Comparison of ENCODE assay signal across 8 cellular contexts in the genomic region with DNA sequence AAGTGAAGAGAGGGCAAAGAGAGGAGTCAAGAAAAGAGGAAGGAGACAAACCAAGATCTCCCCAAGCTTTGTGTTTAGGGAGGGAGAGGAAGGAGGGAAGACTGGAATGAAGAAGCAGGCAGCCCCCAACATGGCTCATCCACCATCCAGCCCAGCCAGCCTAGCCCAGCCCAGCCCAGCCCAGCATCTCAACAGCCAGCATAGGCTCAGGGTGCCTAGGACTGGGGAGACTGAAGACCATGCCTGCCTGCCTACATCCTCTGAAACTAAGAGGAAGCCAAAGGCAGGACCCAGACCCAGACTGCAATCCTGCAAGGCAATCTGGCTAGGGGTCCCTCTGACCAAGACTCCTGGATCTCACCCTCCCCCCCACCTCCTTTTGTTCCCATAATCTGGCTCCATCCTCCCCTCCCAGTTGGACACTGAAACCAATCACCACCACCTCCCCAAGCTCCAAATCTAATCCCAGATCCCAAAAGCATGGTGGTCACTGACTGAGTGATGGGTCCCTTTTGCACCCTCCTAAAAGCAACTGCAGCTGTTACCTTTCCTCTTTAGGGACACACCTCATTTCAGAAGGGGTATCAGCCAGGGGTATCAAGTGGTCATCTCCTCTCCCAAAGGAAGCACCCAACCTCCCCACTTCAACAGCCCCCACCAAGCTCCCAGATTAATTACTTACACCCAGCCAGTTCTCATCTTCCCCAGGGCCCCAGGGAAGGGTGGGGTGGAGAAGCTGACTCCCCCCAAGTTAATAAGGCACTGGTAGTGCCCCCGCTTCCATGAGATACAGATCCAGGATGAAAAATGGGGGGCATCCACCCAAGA. TPM values are rescaled to one million over a fixed set of nuclear protein-coding genes. Genes with fewer than 3 reads are reported as not detected.
DNase-seq lines count a peak whose midpoint lies in the region; ATAC-seq, FAIRE-seq and TF ChIP-seq lines count a peak whose summit lies in the region.

No MANE protein-coding gene starts in this region.

- TF ChIP-seq POLR2A in heart left ventricle (IDR thresholded peaks at IDR 0.05) (no peak), K562 (conservative IDR thresholded peaks at IDR 0.05) (no peak), vagina (IDR thresholded peaks at IDR 0.05) (no peak)

- no peak overlapping the region for H3K4ac ChIP-seq in mesenchymal stem cell (ENCODE audit: low read depth in 1 of 2, low read length in 2 of 2)

- WGBS in heart left ventricle, 4 donors, result 12 to 16% (median 14%) methylated on average over 1 of the region's 1 CpG
- WGBS in K562 (ENCODE audit: insufficient coverage, low coverage, missing lambda C conversion rate), result 25% methylated on average over 1 of the region's 1 CpG
- WGBS in mesenchymal stem cell, result 21% methylated on average over 1 of the region's 1 CpG

- H3K4me1 ChIP-seq in heart left ventricle (peaks cover 0 to 68% (median 48%) of the 10 kb centered on the region in 12 donors), K562 (replicated peaks in 1 of 2; ENCODE audit: control insufficient read depth in 2 of 2, insufficient read depth in 2 of 2, low read length in 2 of 2) (peaks cover 10 to 39% of the 10 kb centered on the region in 2 experiments; a peak in 4 of 5 replicates), mesenchymal stem cell (ENCODE audit: control insufficient read depth, insufficient read depth, low read depth, low read length) (peaks cover 12% of the 10 kb centered on the region), vagina (peaks cover 65% of the 10 kb centered on the region)

- H3K9me3 ChIP-seq in heart left ventricle (no peaks in the 10 kb centered on the region), K562 (replicated peaks; ENCODE audit: control insufficient read depth, insufficient read depth, low read depth, low read length) (no peaks in the 10 kb centered on the region), mesenchymal stem cell (ENCODE audit: control insufficient read depth, low read length) (no peaks in the 10 kb centered on the region), vagina (no peaks in the 10 kb centered on the region)

- TF ChIP-seq RAD21 in K562 (CRISPR knock-in tag; conservative IDR thresholded peaks at IDR 0.05 in 1 of 2, IDR thresholded peaks at IDR 0.05 in 1 of 2), result no peak

- no peak for FAIRE-seq in K562 (lab: Jason Lieb, UNC)

- intact Hi-C loops in heart left ventricle (cut with DNase I), result loop anchor here in 1 of 10 donors (10.0 kb wide), 1 partner anchor 47 kb away; the partner anchor contains the start of gene G6PC3
- intact Hi-C loops in left cardiac atrium (cut with DNase I), result loop anchor here in 1 of 2 donors (5.0 kb wide), 1 partner anchor 60 kb away; no protein-coding TSS in a partner anchor
- intact Hi-C loops in K562 (cut with micrococcal nuclease), result no loop called here
- intact Hi-C loops in vagina (cut with DNase I), result loop anchor here (5.0 kb wide), 1 partner anchor 55 kb away; the partner anchor contains the start of gene LSM12

- peaks cover 19% of the 10 kb centered on the region; the same call in 1 of the 2 replicates for H4K20me1 ChIP-seq in K562 (replicated peaks; ENCODE audit: control insufficient read depth, insufficient read depth, low read length)

- peak overlapping the region in 11 of 12 donors; percentile 87 to 99 (median 94) for H3K27ac ChIP-seq in heart left ventricle
- no peak overlapping the region for H3K27ac ChIP-seq in K562 (ENCODE audit: extremely low read depth, low read depth, low read length)
- H3K27ac ChIP-seq in mesenchymal stem cell (ENCODE audit: low read length, poor library complexity, severe bottlenecking), result no peak overlapping the region
- H3K27ac ChIP-seq in vagina, result peak overlapping the region; percentile 99

- H3K4me2 ChIP-seq in K562 (ENCODE audit: insufficient read depth, low read length) (peak overlapping the region; percentile 87), mesenchymal stem cell (ENCODE audit: low read length, poor library complexity, severe bottlenecking) (no peak overlapping the region)

- H3K9ac ChIP-seq in K562 (ENCODE audit: insufficient read depth in 1 of 2, low read depth in 2 of 2, low read length in 2 of 2) (peak overlapping the region; percentile 94 to 95; a peak in 2 of 4 replicates), mesenchymal stem cell (ENCODE audit: low read length) (peak overlapping the region; percentile 95)

- H3K4me3 ChIP-seq in heart left ventricle (peak overlapping the region; percentile 86 to 100 (median 99)), K562 (peak overlapping the region; percentile 93), mesenchymal stem cell (ENCODE audit: insufficient read depth in 1 of 2, low read depth in 1 of 2, low read length in 2 of 2) (peak overlapping the region in 1 of 2 experiments; percentile 97), vagina (peak overlapping the region; percentile 84 to 96)

- H3K23ac ChIP-seq in mesenchymal stem cell (ENCODE audit: low read length in 2 of 2), result no peak overlapping the region

- H3K27me3 ChIP-seq in heart left ventricle (no peaks in the 10 kb centered on the region), K562 (ENCODE audit: control insufficient read depth in 2 of 2, insufficient read depth in 2 of 2, low read length in 2 of 2) (no peaks in the 10 kb centered on the region; a peak in 1 of 5 replicates), mesenchymal stem cell (ENCODE audit: control insufficient read depth in 1 of 2, insufficient read depth in 1 of 2, low read length in 2 of 2) (peaks cover 0 to 6% of the 10 kb centered on the region in 2 experiments), vagina (no peaks in the 10 kb centered on the region)

- H2AK5ac ChIP-seq in mesenchymal stem cell (ENCODE audit: low read length, severe bottlenecking), result no peak overlapping the region

- H4K8ac ChIP-seq in mesenchymal stem cell (ENCODE audit: low read length), result no peak overlapping the region

- H3K79me1 ChIP-seq in mesenchymal stem cell (replicated peaks; ENCODE audit: low read length, poor library complexity, severe bottlenecking), result peaks cover 18% of the 10 kb centered on the region

- H3K14ac ChIP-seq in mesenchymal stem cell (ENCODE audit: low read length in 2 of 2), result no peak overlapping the region

- H4K91ac ChIP-seq in mesenchymal stem cell (ENCODE audit: low read length), result no peak overlapping the region

- DNase-seq in heart left ventricle (no peak), left cardiac atrium (no peak), K562 (ENCODE audit: extremely low read depth in 1 of 4, low spot score in 3 of 4) (no peak), mesenchymal stem cell (no peak), vagina (ENCODE audit: extremely low spot score in 2 of 2) (peak in 1 of 2 donors; percentile 85), pons (ENCODE audit: low spot score) (no peak), NCI-H226 (no peak)

- TF ChIP-seq EP300 in K562 (IDR thresholded peaks at IDR 0.05; ENCODE audit: low read length), result no peak

- POLR2A ChIA-PET in K562 (lab: Yijun Ruan, JAX), result interaction anchor here (0.6 to 4.5 kb wide), 11 partner anchors 9 to 285 kb away, joined by 3 to 49 read pairs (median 4); no protein-coding TSS in a partner anchor

- no peak overlapping the region for H3K18ac ChIP-seq in mesenchymal stem cell (ENCODE audit: low read depth in 1 of 2, low read length in 2 of 2)

- no peaks in the 10 kb centered on the region for H3K9me1 ChIP-seq in K562 (ENCODE audit: control insufficient read depth, insufficient read depth, low read length)

- peaks cover 12% of the 10 kb centered on the region for H3K79me2 ChIP-seq in K562 (ENCODE audit: control insufficient read depth, insufficient read depth, low read length)

- TSS peak; percentile 56 for BruUV-seq in K562 (replicated peaks; lab: Mats Ljungman, UMichigan)

- H3K36me3 ChIP-seq in heart left ventricle, result peaks cover 0 to 4% (median under 1%) of the 10 kb centered on the region in 9 donors
- no peaks in the 10 kb centered on the region; the same call in 2 of the 3 replicates for H3K36me3 ChIP-seq in K562 (ENCODE audit: control insufficient read depth, insufficient read depth, low read length)
- peaks cover 2 to 4% of the 10 kb centered on the region in 2 experiments for H3K36me3 ChIP-seq in mesenchymal stem cell (ENCODE audit: control insufficient read depth in 1 of 2, insufficient read depth in 2 of 2, low read depth in 1 of 2, low read length in 2 of 2)
- H3K36me3 ChIP-seq in vagina, result no peaks in the 10 kb centered on the region

- H2BK15ac ChIP-seq in mesenchymal stem cell (ENCODE audit: low read depth, poor library complexity, severe bottlenecking), result no peak overlapping the region

- peak overlapping the region in 1 of 2 experiments; percentile 0 for H2BK12ac ChIP-seq in mesenchymal stem cell (ENCODE audit: low read length in 2 of 2)

- no peak for TF ChIP-seq CTCF in heart left ventricle (IDR thresholded peaks at IDR 0.05)
- no peak for TF ChIP-seq CTCF in K562 (IDR thresholded peaks at IDR 0.05 in 2 of 3, conservative IDR thresholded peaks at IDR 0.05 in 1 of 3; ENCODE audit: insufficient read depth in 2 of 3, low read depth in 1 of 3, low read length in 3 of 3)
- TF ChIP-seq CTCF in vagina (IDR thresholded peaks at IDR 0.05), result no peak

- H2BK120ac ChIP-seq in mesenchymal stem cell (ENCODE audit: low read depth, low read length), result no peak overlapping the region

- no peak for ATAC-seq in heart left ventricle
- ATAC-seq in left cardiac atrium, result no peak
- no peak for ATAC-seq in K562
- ATAC-seq in HG02852 (IDR thresholded peaks at IDR 0.05; ENCODE audit: unreplicated experiment), result no peak

- no peak overlapping the region for H2AFZ ChIP-seq in K562 (ENCODE audit: low read depth, low read length)
- H2AFZ ChIP-seq in mesenchymal stem cell (ENCODE audit: low read depth, low read length), result no peak overlapping the region

- CTCF ChIA-PET in K562 (lab: Yijun Ruan, JAX; ENCODE audit: low intra/inter-chr PET ratio), result no interaction called here

- in situ Hi-C loops in K562 (cut with MboI), result no loop called here

- H2BK5ac ChIP-seq in mesenchymal stem cell (ENCODE audit: low read depth, low read length, poor library complexity, severe bottlenecking), result no peak overlapping the region

RNA-seq across cellular contexts. Expression of gene HDAC5, which starts 1.2 kb away (rescaled TPM):
- total RNA-seq in heart left ventricle, result 100 to 1,000 TPM in 2 of 9 donors, 10 to 100 TPM in 7; 54.6 to 283 (median 70.1) TPM
- 10 to 100 TPM; 64.2 to 91.0 TPM for polyA plus RNA-seq in heart left ventricle
- total RNA-seq in left cardiac atrium, result 10 to 100 TPM; 39.2 to 57.9 TPM
- 27.5 and 79.4 TPM in 2 replicates for total RNA-seq in K562 (2011; cell fraction: chromatin; rRNA removed; ENCODE audit: low replicate concordance)
- total RNA-seq in K562 (2011; cell fraction: nucleolus; rRNA removed), result 54.3 and 56.9 TPM in 2 replicates
- total RNA-seq in K562 (2011; cell fraction: nucleoplasm; rRNA removed), result 39.6 and 46.3 TPM in 2 replicates
- 26.2 and 29.6 TPM in 2 replicates for total RNA-seq in K562 (2014; rRNA removed)
- total RNA-seq in K562 (2014; rRNA removed; fragmentation: Illumina TruSeq; extraction: Trizol), result 4.7 and 6.5 TPM in 2 replicates
- 8.0 and 8.7 TPM in 2 replicates for total RNA-seq in K562 (2015; rRNA removed; fragmentation: Illumina TruSeq; extraction: Trizol)
- 23.1 and 25.1 TPM in 2 replicates for total RNA-seq in K562 (2021)
- polyA plus RNA-seq in K562 (2011; rRNA removed), result 24.0 and 36.0 TPM in 2 replicates
- polyA plus RNA-seq in K562 (2011; cell fraction: cytosol; rRNA removed), result 31.1 and 42.9 TPM in 2 replicates
- 34.0 and 43.6 TPM in 2 replicates for polyA plus RNA-seq in K562 (2011; cell fraction: nucleus; rRNA removed)
- 18.3 and 32.1 TPM in 2 replicates for polyA plus RNA-seq in K562 (2012)
- polyA plus RNA-seq in K562 (2014; fragmentation: Illumina TruSeq; extraction: Trizol), result 16.4 and 20.5 TPM in 2 replicates
- under 1 TPM; 0.45 to 0.73 TPM for polyA plus RNA-seq in K562 (2014; fragmentation: Nextera tagmentation; extraction: Ambion mirVana)
- polyA plus RNA-seq in K562 (2014; rRNA removed), result 18.6 and 20.2 TPM in 2 replicates
- 17.7 and 29.2 TPM in 2 replicates for polyA minus RNA-seq in K562 (2011; rRNA and poly(A)+ RNA removed)
- polyA minus RNA-seq in K562 (2011; cell fraction: cytosol; rRNA and poly(A)+ RNA removed), result 26.6 and 29.1 TPM in 2 replicates
- 16.2 and 17.5 TPM in 2 replicates for polyA minus RNA-seq in K562 (2011; cell fraction: nucleus; rRNA and poly(A)+ RNA removed)
- 36.0 TPM for polyA plus RNA-seq in mesenchymal stem cell (2013, experiment 1 of 2)
- 34.6 TPM for polyA plus RNA-seq in mesenchymal stem cell (2013, experiment 2 of 2)
- 86.9 TPM for total RNA-seq in vagina

RNA-seq across cellular contexts. Expression of gene HROB, which starts 19.5 kb away (rescaled TPM):
- total RNA-seq in heart left ventricle (1 to 10 TPM in 4 of 9 donors, under 1 TPM in 5; 0.47 to 5.8 (median 0.84) TPM), left cardiac atrium (1 to 10 TPM; 1.1 to 1.3 TPM), K562 (2014; rRNA removed) (10.4 and 15.0 TPM in 2 replicates), K562 (2014; rRNA removed; fragmentation: Illumina TruSeq; extraction: Trizol) (7.1 and 9.3 TPM in 2 replicates), K562 (2015; rRNA removed; fragmentation: Illumina TruSeq; extraction: Trizol) (9.6 and 9.8 TPM in 2 replicates), K562 (2021) (17.5 and 20.1 TPM in 2 replicates), vagina (2.0 TPM)
- polyA plus RNA-seq in heart left ventricle (under 1 TPM; 0.34 to 0.42 TPM), K562 (2011; rRNA removed) (11.9 and 25.9 TPM in 2 replicates), K562 (2014; fragmentation: Illumina TruSeq; extraction: Trizol) (18.9 and 19.5 TPM in 2 replicates), K562 (2014; fragmentation: Nextera tagmentation; extraction: Ambion mirVana) (1 to 10 TPM; 6.6 to 6.7 TPM), K562 (2014; rRNA removed) (10.6 and 13.5 TPM in 2 replicates)
- 57.8 and 130 TPM in 2 replicates for total RNA-seq in K562 (2011; cell fraction: chromatin; rRNA removed; ENCODE audit: low replicate concordance)
- total RNA-seq in K562 (2011; cell fraction: nucleolus; rRNA removed), result 60.3 and 68.5 TPM in 2 replicates
- 45.9 and 50.4 TPM in 2 replicates for total RNA-seq in K562 (2011; cell fraction: nucleoplasm; rRNA removed)
- 22.0 and 24.6 TPM in 2 replicates for polyA plus RNA-seq in K562 (2011; cell fraction: cytosol; rRNA removed)
- polyA plus RNA-seq in K562 (2011; cell fraction: nucleus; rRNA removed), result 34.5 and 44.9 TPM in 2 replicates
- polyA plus RNA-seq in K562 (2012), result 11.8 and 18.1 TPM in 2 replicates
- polyA minus RNA-seq in K562 (2011; rRNA and poly(A)+ RNA removed), result 21.5 and 22.0 TPM in 2 replicates
- 15.9 and 16.5 TPM in 2 replicates for polyA minus RNA-seq in K562 (2011; cell fraction: cytosol; rRNA and poly(A)+ RNA removed)
- polyA minus RNA-seq in K562 (2011; cell fraction: nucleus; rRNA and poly(A)+ RNA removed), result 10.0 and 13.3 TPM in 2 replicates
- 1.6 TPM for polyA plus RNA-seq in mesenchymal stem cell (2013, experiment 1 of 2)
- polyA plus RNA-seq in mesenchymal stem cell (2013, experiment 2 of 2), result 1.6 TPM

RNA-seq across cellular contexts. Expression of gene ASB16, which starts 48.3 kb away (rescaled TPM):
- total RNA-seq in heart left ventricle, result 10 to 100 TPM in 7 of 9 donors, 1 to 10 TPM in 2; 7.7 to 71.1 (median 13.8) TPM
- 1 to 10 TPM; 1.5 to 5.1 TPM for polyA plus RNA-seq in heart left ventricle
- total RNA-seq in left cardiac atrium, result 1 to 10 TPM; 4.9 to 8.7 TPM
- 0.44 TPM in 1 of 2 replicates, not detected in the other for total RNA-seq in K562 (2011; cell fraction: chromatin; rRNA removed; ENCODE audit: low replicate concordance)
- 0.33 and 0.39 TPM in 2 replicates for total RNA-seq in K562 (2011; cell fraction: nucleolus; rRNA removed)
- total RNA-seq in K562 (2011; cell fraction: nucleoplasm; rRNA removed), result 0.31 TPM in 1 of 2 replicates, not detected in the other
- not detected in 2 replicates for total RNA-seq in K562 (2014; rRNA removed)
- not detected in 2 replicates for total RNA-seq in K562 (2014; rRNA removed; fragmentation: Illumina TruSeq; extraction: Trizol)
- not detected in 2 replicates for total RNA-seq in K562 (2015; rRNA removed; fragmentation: Illumina TruSeq; extraction: Trizol)
- not detected in 2 replicates for total RNA-seq in K562 (2021)
- polyA plus RNA-seq in K562 (2011; rRNA removed), result 0.07 and 0.14 TPM in 2 replicates
- polyA plus RNA-seq in K562 (2011; cell fraction: cytosol; rRNA removed), result 0.03 and 0.04 TPM in 2 replicates
- polyA plus RNA-seq in K562 (2011; cell fraction: nucleus; rRNA removed), result 0.07 and 0.24 TPM in 2 replicates
- polyA plus RNA-seq in K562 (2012), result 1.0 and 1.8 TPM in 2 replicates
- polyA plus RNA-seq in K562 (2014; fragmentation: Illumina TruSeq; extraction: Trizol), result not detected in 2 replicates
- polyA plus RNA-seq in K562 (2014; fragmentation: Nextera tagmentation; extraction: Ambion mirVana), result under 1 TPM in 1 of 2 experiments, not detected in 1; 0.03 TPM
- polyA plus RNA-seq in K562 (2014; rRNA removed), result 0.23 TPM in 1 of 2 replicates, not detected in the other
- not detected in 2 replicates for polyA minus RNA-seq in K562 (2011; rRNA and poly(A)+ RNA removed)
- polyA minus RNA-seq in K562 (2011; cell fraction: cytosol; rRNA and poly(A)+ RNA removed), result not detected in 2 replicates
- polyA minus RNA-seq in K562 (2011; cell fraction: nucleus; rRNA and poly(A)+ RNA removed), result not detected in 2 replicates
- polyA plus RNA-seq in mesenchymal stem cell (2013, experiment 1 of 2), result 0.07 TPM
- polyA plus RNA-seq in mesenchymal stem cell (2013, experiment 2 of 2), result 0.05 TPM
- not detected for total RNA-seq in vagina

RNA-seq across cellular contexts. Expression of gene G6PC3, which starts 51.7 kb away (rescaled TPM):
- total RNA-seq in heart left ventricle, result 10 to 100 TPM; 28.5 to 46.5 (median 36.6) TPM
- polyA plus RNA-seq in heart left ventricle, result 10 to 100 TPM; 52.4 to 75.1 TPM
- total RNA-seq in left cardiac atrium, result 10 to 100 TPM; 32.9 to 44.4 TPM
- 33.6 and 98.9 TPM in 2 replicates for total RNA-seq in K562 (2011; cell fraction: chromatin; rRNA removed; ENCODE audit: low replicate concordance)
- total RNA-seq in K562 (2011; cell fraction: nucleolus; rRNA removed), result 135 and 137 TPM in 2 replicates
- total RNA-seq in K562 (2011; cell fraction: nucleoplasm; rRNA removed), result 99.2 and 101 TPM in 2 replicates
- 31.1 and 37.6 TPM in 2 replicates for total RNA-seq in K562 (2014; rRNA removed)
- total RNA-seq in K562 (2014; rRNA removed; fragmentation: Illumina TruSeq; extraction: Trizol), result 11.4 and 11.6 TPM in 2 replicates
- 24.1 and 26.8 TPM in 2 replicates for total RNA-seq in K562 (2015; rRNA removed; fragmentation: Illumina TruSeq; extraction: Trizol)
- 41.9 and 47.4 TPM in 2 replicates for total RNA-seq in K562 (2021)
- 46.6 and 55.1 TPM in 2 replicates for polyA plus RNA-seq in K562 (2011; rRNA removed)
- 121 and 218 TPM in 2 replicates for polyA plus RNA-seq in K562 (2011; cell fraction: cytosol; rRNA removed)
- polyA plus RNA-seq in K562 (2011; cell fraction: nucleus; rRNA removed), result 51.8 and 71.7 TPM in 2 replicates
- 62.0 and 81.3 TPM in 2 replicates for polyA plus RNA-seq in K562 (2012)
- 49.5 and 60.5 TPM in 2 replicates for polyA plus RNA-seq in K562 (2014; fragmentation: Illumina TruSeq; extraction: Trizol)
- 10 to 100 TPM; 10.4 to 14.8 TPM for polyA plus RNA-seq in K562 (2014; fragmentation: Nextera tagmentation; extraction: Ambion mirVana)
- 56.3 and 57.8 TPM in 2 replicates for polyA plus RNA-seq in K562 (2014; rRNA removed)
- 31.6 and 48.8 TPM in 2 replicates for polyA minus RNA-seq in K562 (2011; rRNA and poly(A)+ RNA removed)
- polyA minus RNA-seq in K562 (2011; cell fraction: cytosol; rRNA and poly(A)+ RNA removed), result 44.7 and 61.0 TPM in 2 replicates
- 24.7 and 25.6 TPM in 2 replicates for polyA minus RNA-seq in K562 (2011; cell fraction: nucleus; rRNA and poly(A)+ RNA removed)
- 158 TPM for polyA plus RNA-seq in mesenchymal stem cell (2013, experiment 1 of 2)
- 165 TPM for polyA plus RNA-seq in mesenchymal stem cell (2013, experiment 2 of 2)
- total RNA-seq in vagina, result 44.0 TPM

RNA-seq across cellular contexts. Expression of gene LSM12, which starts 55.7 kb away (rescaled TPM):
- total RNA-seq in heart left ventricle (10 to 100 TPM; 38.4 to 55.6 (median 44.1) TPM), left cardiac atrium (10 to 100 TPM; 39.4 to 57.5 TPM), K562 (2014; rRNA removed) (53.0 and 71.1 TPM in 2 replicates), K562 (2014; rRNA removed; fragmentation: Illumina TruSeq; extraction: Trizol) (78.4 and 82.8 TPM in 2 replicates), K562 (2015; rRNA removed; fragmentation: Illumina TruSeq; extraction: Trizol) (95.0 and 102 TPM in 2 replicates), K562 (2021) (104 and 108 TPM in 2 replicates), vagina (27.3 TPM)
- polyA plus RNA-seq in heart left ventricle (10 to 100 TPM; 30.8 to 41.2 TPM), K562 (2011; rRNA removed) (66.3 and 82.2 TPM in 2 replicates), K562 (2014; fragmentation: Illumina TruSeq; extraction: Trizol) (98.5 and 124 TPM in 2 replicates), K562 (2014; fragmentation: Nextera tagmentation; extraction: Ambion mirVana) (100 to 1,000 TPM in 1 of 2 experiments, 10 to 100 TPM in 1; 89.3 to 258 TPM), K562 (2014; rRNA removed) (70.0 and 80.9 TPM in 2 replicates)
- total RNA-seq in K562 (2011; cell fraction: chromatin; rRNA removed; ENCODE audit: low replicate concordance), result 48.1 and 49.0 TPM in 2 replicates
- 32.9 and 33.7 TPM in 2 replicates for total RNA-seq in K562 (2011; cell fraction: nucleolus; rRNA removed)
- total RNA-seq in K562 (2011; cell fraction: nucleoplasm; rRNA removed), result 64.8 and 108 TPM in 2 replicates
- 56.4 and 75.0 TPM in 2 replicates for polyA plus RNA-seq in K562 (2011; cell fraction: cytosol; rRNA removed)
- polyA plus RNA-seq in K562 (2011; cell fraction: nucleus; rRNA removed), result 32.9 and 38.2 TPM in 2 replicates
- polyA plus RNA-seq in K562 (2012), result 40.9 and 63.3 TPM in 2 replicates
- polyA minus RNA-seq in K562 (2011; rRNA and poly(A)+ RNA removed), result 133 and 173 TPM in 2 replicates
- 44.4 and 52.5 TPM in 2 replicates for polyA minus RNA-seq in K562 (2011; cell fraction: cytosol; rRNA and poly(A)+ RNA removed)
- polyA minus RNA-seq in K562 (2011; cell fraction: nucleus; rRNA and poly(A)+ RNA removed), result 11.3 and 24.1 TPM in 2 replicates
- polyA plus RNA-seq in mesenchymal stem cell (2013, experiment 1 of 2), result 74.2 TPM
- 73.4 TPM for polyA plus RNA-seq in mesenchymal stem cell (2013, experiment 2 of 2)

Comparison
In these comparisons a context has a peak if more than half of its experiments do, and no peak if none do; other contexts are left out.
1. H3K27ac ChIP-seq: peak in heart left ventricle (11 of 12) and vagina (single experiment); none in K562 (single experiment) and mesenchymal stem cell (single experiment).